Comparison of ENCODE assay signal across 22 cellular contexts in the genomic region with DNA sequence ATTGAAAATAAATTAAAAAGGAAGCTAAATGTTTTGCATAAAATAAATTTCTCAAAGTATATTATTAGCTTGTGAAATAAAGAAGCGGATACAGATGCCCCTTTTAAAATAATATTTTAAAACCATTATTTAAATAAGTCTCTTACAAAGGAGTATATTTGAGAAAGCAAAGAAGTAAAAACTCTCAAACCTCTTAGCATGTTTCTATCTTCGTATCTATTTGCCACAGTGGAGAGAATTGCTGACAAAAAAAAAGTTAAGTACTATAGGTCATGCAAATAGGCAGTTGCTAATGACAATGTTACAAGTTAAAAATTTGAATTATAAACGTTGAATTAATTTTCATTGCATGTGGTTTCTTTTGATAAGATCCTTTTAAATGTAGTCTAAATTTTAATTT.
"Had no signal": no experiment of that assay in that cellular context is flagged by ENCODE, and none has a peak within 500 bp of the region (broad histone marks: within the 10 kb centered on the region; RNA-seq: fewer than 3 reads in every experiment).

No MANE protein-coding gene starts in this region.

- H3K27me3 ChIP-seq: ovary, right atrium auricular region, right lobe of liver, spleen, tibial nerve, uterus had no signal

- ATAC-seq: natural killer cell; stimulated activated effector memory CD8-positive, alpha-beta T cell treated with anti-CD3 and anti-CD28 coated beads, Interleukin-12 subunit alpha, Interleukin-12 subunit beta, amount 100 ng/mL, for 72 hours; stimulated activated naive CD8-positive, alpha-beta T cell treated with anti-CD3 and anti-CD28 coated beads, Interleukin-15, amount 100 ng/mL, for 72 hours had no signal

- H3K27me3 Mint-ChIP-seq: type B pancreatic cell had no signal

- DNase-seq: hypothalamus; immature natural killer cell; islet precursor cell; left ventricle myocardium inferior; mesendoderm; naive B cell; natural killer cell; ovary; right lobe of liver; spleen; stimulated activated CD4-positive, alpha-beta T cell treated with anti-CD3 and anti-CD28 coated beads, Interleukin-4, amount 100 ng/mL, for 24 hours; stimulated activated naive CD4-positive, alpha-beta T cell; stimulated activated naive CD8-positive, alpha-beta T cell treated with anti-CD3 and anti-CD28 coated beads, Interleukin-15, amount 100 ng/mL, for 72 hours; substantia nigra; uterus had no signal

- H3K4me1 Mint-ChIP-seq: immature natural killer cell; naive B cell; natural killer cell; stimulated activated effector memory CD8-positive, alpha-beta T cell treated with anti-CD3 and anti-CD28 coated beads, Interleukin-12 subunit alpha, Interleukin-12 subunit beta, amount 100 ng/mL, for 72 hours; stimulated activated naive CD8-positive, alpha-beta T cell treated with anti-CD3 and anti-CD28 coated beads, Interleukin-15, amount 100 ng/mL, for 72 hours had no signal

- H3K36me3 ChIP-seq: left ventricle myocardium inferior, ovary, right atrium auricular region, right lobe of liver, spleen, tibial nerve, uterus had no signal

- H3K36me3 Mint-ChIP-seq: immature natural killer cell; mesothelial cell of epicardium; natural killer cell; stimulated activated effector memory CD8-positive, alpha-beta T cell treated with anti-CD3 and anti-CD28 coated beads, Interleukin-12 subunit alpha, Interleukin-12 subunit beta, amount 100 ng/mL, for 72 hours; type B pancreatic cell had no signal

- H3K27ac ChIP-seq: left ventricle myocardium inferior, ovary, right atrium auricular region, right lobe of liver, spleen, tibial nerve, uterus had no signal

- H3K4me3 Mint-ChIP-seq: immature natural killer cell; mesothelial cell of epicardium; naive B cell; natural killer cell; stimulated activated effector memory CD8-positive, alpha-beta T cell treated with anti-CD3 and anti-CD28 coated beads, Interleukin-12 subunit alpha, Interleukin-12 subunit beta, amount 100 ng/mL, for 72 hours; stimulated activated naive CD8-positive, alpha-beta T cell treated with anti-CD3 and anti-CD28 coated beads, Interleukin-15, amount 100 ng/mL, for 72 hours; type B pancreatic cell had no signal

- H3K27ac Mint-ChIP-seq: immature natural killer cell; mesothelial cell of epicardium; naive B cell; natural killer cell; progenitor cell of endocrine pancreas; stimulated activated effector memory CD8-positive, alpha-beta T cell treated with anti-CD3 and anti-CD28 coated beads, Interleukin-12 subunit alpha, Interleukin-12 subunit beta, amount 100 ng/mL, for 72 hours; stimulated activated naive CD8-positive, alpha-beta T cell treated with anti-CD3 and anti-CD28 coated beads, Interleukin-15, amount 100 ng/mL, for 72 hours; type B pancreatic cell had no signal

- H3K9me3 ChIP-seq: left ventricle myocardium inferior, ovary, right atrium auricular region, right lobe of liver, spleen, tibial nerve, uterus had no signal

- H3K4me3 ChIP-seq: left ventricle myocardium inferior, lung, ovary, right atrium auricular region, right lobe of liver, spleen, tibial nerve, uterus had no signal

- H3K9me3 Mint-ChIP-seq: mesothelial cell of epicardium; natural killer cell; stimulated activated effector memory CD8-positive, alpha-beta T cell treated with anti-CD3 and anti-CD28 coated beads, Interleukin-12 subunit alpha, Interleukin-12 subunit beta, amount 100 ng/mL, for 72 hours; stimulated activated naive CD8-positive, alpha-beta T cell treated with anti-CD3 and anti-CD28 coated beads, Interleukin-15, amount 100 ng/mL, for 72 hours had no signal
